Comparison of ENCODE assay signal across 9 cellular contexts in the genomic region with DNA sequence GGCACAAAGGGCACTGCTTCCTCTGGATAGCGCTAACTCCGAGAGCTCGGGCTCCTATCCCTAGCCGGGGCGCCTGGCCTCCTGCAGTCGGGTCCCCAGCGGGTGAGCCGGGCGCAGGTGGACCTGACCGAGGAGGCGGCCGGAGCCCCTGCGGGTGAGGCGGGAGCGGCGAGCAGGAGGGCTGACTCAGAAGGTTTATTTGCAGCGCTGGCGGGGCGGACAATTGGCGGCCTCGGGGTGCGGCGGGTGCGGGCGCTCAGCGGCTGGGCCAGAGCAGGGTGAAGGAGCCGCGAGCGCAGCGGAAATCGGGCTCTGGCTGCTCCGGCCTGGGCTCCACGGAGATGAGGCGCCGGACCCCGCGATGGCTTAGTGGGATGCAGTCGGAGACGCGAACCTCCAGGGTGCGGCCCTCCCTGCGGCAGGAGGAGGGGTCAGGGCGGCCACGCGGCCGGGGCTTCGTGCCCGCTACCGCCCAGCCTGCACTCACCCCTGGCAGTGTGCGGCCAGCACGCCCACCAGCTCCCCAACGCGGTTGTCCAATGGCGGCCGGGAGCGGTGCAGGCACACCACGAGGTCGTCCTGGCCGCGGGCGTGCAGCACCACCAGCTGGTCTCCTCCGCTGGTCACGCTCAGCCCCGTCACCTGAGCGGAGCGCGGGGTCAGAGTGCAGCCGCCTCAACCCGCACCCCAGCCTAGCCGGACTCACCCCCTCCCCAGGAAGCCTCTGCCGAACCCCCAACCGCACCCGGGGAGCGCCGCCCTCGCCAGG. TPM values are rescaled to one million over a fixed set of nuclear protein-coding genes. Genes with fewer than 3 reads are reported as not detected.
DNase-seq lines count a peak whose midpoint lies in the region; ATAC-seq, FAIRE-seq and TF ChIP-seq lines count a peak whose summit lies in the region.
"Had no signal": no experiment of that assay in that cellular context is flagged by ENCODE, and none has a peak within 500 bp of the region (broad histone marks: within the 10 kb centered on the region; RNA-seq: fewer than 3 reads in every experiment).

No MANE protein-coding gene starts in this region.

- no peak for TF ChIP-seq CTCF in WI38 (IDR thresholded peaks at IDR 0.05; ENCODE audit: low read depth, low read length)
- TF ChIP-seq CTCF in heart right ventricle (IDR thresholded peaks at IDR 0.05) = peak in 1 of 9 donors; percentile 24

- WGBS in heart right ventricle, 2 donors = 8 to 9% methylated on average over 73 to 76 of the region's 76 CpGs
- 9 to 29% (median 28%) methylated on average over 54 to 76 of the region's 76 CpGs for WGBS in small intestine, 3 donors

- H3K4me3 ChIP-seq in WI38 (ENCODE audit: low read depth, low read length) (peak overlapping the region; percentile 40), heart right ventricle (peak overlapping the region in 9 of 10 donors; percentile 32 to 58 (median 46)), small intestine (ENCODE audit: low read depth in 1 of 2, low read length in 2 of 2) (peak overlapping the region in 1 of 2 donors; percentile 24)

- H3K27me3 ChIP-seq in heart right ventricle (peaks cover 4 to 30% (median 12%) of the 10 kb centered on the region in 7 donors), small intestine (ENCODE audit: control insufficient read depth in 2 of 2, insufficient read depth in 2 of 2, low read length in 2 of 2) (no peaks in the 10 kb centered on the region)

- peaks cover 56% of the 10 kb centered on the region for H3K36me3 Mint-ChIP-seq in activated T-helper 2 cell treated with anti-CD3 and anti-CD28 coated beads, Interferon-gamma antibody, Interleukin-2, Interleukin-4, amounts not matched to agents 10 μg/mL and 5 μg/mL and 100 μg/mL, durations not matched to agents 14 hours and 24 hours and 36 hours (ENCODE audit: low read depth)

- H3K9me3 ChIP-seq in heart right ventricle (no peaks in the 10 kb centered on the region), small intestine (ENCODE audit: control insufficient read depth, low read depth) (no peaks in the 10 kb centered on the region)

- H3K27ac ChIP-seq in heart right ventricle = no peak overlapping the region
- H3K27ac ChIP-seq in small intestine (ENCODE audit: low read depth in 1 of 2, low read length in 1 of 2) = no peak overlapping the region

- H3K27ac Mint-ChIP-seq in activated T-helper 2 cell treated with anti-CD3 and anti-CD28 coated beads, Interferon-gamma antibody, Interleukin-2, Interleukin-4, amounts not matched to agents 10 μg/mL and 5 μg/mL and 100 μg/mL, durations not matched to agents 14 hours and 24 hours and 36 hours = no peak overlapping the region

- no peak for FAIRE-seq in small intestine (lab: Jason Lieb, UNC)

- H3K4me1 Mint-ChIP-seq in activated T-helper 2 cell treated with anti-CD3 and anti-CD28 coated beads, Interferon-gamma antibody, Interleukin-2, Interleukin-4, amounts not matched to agents 10 μg/mL and 5 μg/mL and 100 μg/mL, durations not matched to agents 14 hours and 24 hours and 36 hours (ENCODE audit: low read depth) = peaks cover 13% of the 10 kb centered on the region

- ATAC-seq in heart right ventricle = peak; percentile 38 to 76 (median 65)

- peaks cover 0 to 37% (median 0%) of the 10 kb centered on the region in 9 donors for H3K36me3 ChIP-seq in heart right ventricle
- H3K36me3 ChIP-seq in small intestine (ENCODE audit: control insufficient read depth in 2 of 2, insufficient read depth in 2 of 2, low read length in 2 of 2) = no peaks in the 10 kb centered on the region

- H3K9me3 Mint-ChIP-seq in activated T-helper 2 cell treated with anti-CD3 and anti-CD28 coated beads, Interferon-gamma antibody, Interleukin-2, Interleukin-4, amounts not matched to agents 10 μg/mL and 5 μg/mL and 100 μg/mL, durations not matched to agents 14 hours and 24 hours and 36 hours = no peaks in the 10 kb centered on the region

- H3K27me3 Mint-ChIP-seq in activated T-helper 2 cell treated with anti-CD3 and anti-CD28 coated beads, Interferon-gamma antibody, Interleukin-2, Interleukin-4, amounts not matched to agents 10 μg/mL and 5 μg/mL and 100 μg/mL, durations not matched to agents 14 hours and 24 hours and 36 hours (ENCODE audit: low read depth) = no peaks in the 10 kb centered on the region

- H3K4me1 ChIP-seq in heart right ventricle (peaks cover 8 to 18% (median 11%) of the 10 kb centered on the region in 9 donors), small intestine (ENCODE audit: control insufficient read depth in 2 of 2, insufficient read depth in 1 of 2, low read depth in 1 of 2, low read length in 1 of 2) (no peaks in the 10 kb centered on the region)

- DNase-seq in EL = peak; percentile 26
- no peak for DNase-seq in heart right ventricle
- peak; percentile 83 for DNase-seq in retina
- DNase-seq in DMS 273 (lab: John Stamatoyannopoulos, UW; ENCODE audit: unreplicated experiment) = no peak
- DNase-seq in NCI-H2196 treated with DMSO at 0.1 percent for 48 hours (lab: John Stamatoyannopoulos, UW; ENCODE audit: unreplicated experiment) = no peak
- no peak for DNase-seq in small intestine
- no peak for DNase-seq in activated T-helper 2 cell treated with anti-CD3 and anti-CD28 coated beads, Interferon-gamma antibody, Interleukin-2, Interleukin-4, amounts not matched to agents 10 μg/mL and 5 μg/mL and 100 μg/mL, durations not matched to agents 14 hours and 24 hours and 36 hours (ENCODE audit: low spot score)
- DNase-seq: effector CD8-positive, alpha-beta T cell had no signal

- intact Hi-C loops in heart right ventricle (cut with DNase I) = no loop called here
- intact Hi-C loops in activated T-helper 2 cell treated with anti-CD3 and anti-CD28 coated beads, Interferon-gamma antibody, Interleukin-2, Interleukin-4, amounts not matched to agents 10 μg/mL and 5 μg/mL and 100 μg/mL, durations not matched to agents 14 hours and 24 hours and 36 hours (cut with micrococcal nuclease) = no loop called here

- no peak overlapping the region for H3K4me3 Mint-ChIP-seq in activated T-helper 2 cell treated with anti-CD3 and anti-CD28 coated beads, Interferon-gamma antibody, Interleukin-2, Interleukin-4, amounts not matched to agents 10 μg/mL and 5 μg/mL and 100 μg/mL, durations not matched to agents 14 hours and 24 hours and 36 hours (ENCODE audit: low read depth)

RNA-seq across cellular contexts. Expression of a gene that starts 16.1 kb away (rescaled TPM):
- 10 to 100 TPM in 1 of 10 donors, 1 to 10 TPM in 3, under 1 TPM in 6; 0.30 to 11.0 (median 0.65) TPM for total RNA-seq in heart right ventricle
- polyA plus RNA-seq in heart right ventricle = 1 to 10 TPM in 1 of 2 donors, under 1 TPM in 1; 0.66 to 1.0 TPM
- 1 to 10 TPM; 1.3 to 4.1 (median 2.1) TPM for polyA plus RNA-seq in small intestine
- 442 and 450 TPM in 2 replicates for total RNA-seq in activated T-helper 2 cell treated with anti-CD3 and anti-CD28 coated beads, Interferon-gamma antibody, Interleukin-2, Interleukin-4, amounts not matched to agents 10 μg/mL and 5 μg/mL and 100 μg/mL, durations not matched to agents 14 hours and 24 hours and 36 hours

RNA-seq across cellular contexts. Expression of a gene that starts 37.3 kb away (rescaled TPM):
- total RNA-seq in heart right ventricle = 10 to 100 TPM; 21.5 to 37.7 (median 25.4) TPM
- polyA plus RNA-seq in heart right ventricle = 10 to 100 TPM; 45.1 to 71.1 TPM
- 10 to 100 TPM; 23.5 to 32.3 (median 25.9) TPM for polyA plus RNA-seq in small intestine
- 61.3 and 61.7 TPM in 2 replicates for total RNA-seq in activated T-helper 2 cell treated with anti-CD3 and anti-CD28 coated beads, Interferon-gamma antibody, Interleukin-2, Interleukin-4, amounts not matched to agents 10 μg/mL and 5 μg/mL and 100 μg/mL, durations not matched to agents 14 hours and 24 hours and 36 hours

Comparison
In these comparisons a context has a peak if more than half of its experiments do, and no peak if none do; other contexts are left out.
1. DNase-seq: peak in EL (single experiment) and retina (single experiment); none in heart right ventricle (0 of 2), DMS 273 (single experiment), NCI-H2196 treated with DMSO at 0.1 percent for 48 hours (single experiment), small intestine (single experiment) and activated T-helper 2 cell treated with anti-CD3 and anti-CD28 coated beads, Interferon-gamma antibody, Interleukin-2, Interleukin-4, amounts not matched to agents 10 μg/mL and 5 μg/mL and 100 μg/mL, durations not matched to agents 14 hours and 24 hours and 36 hours (single experiment).
2. RNA of a gene that starts 16.1 kb away (total RNA-seq): 442 to 450 TPM in activated T-helper 2 cell treated with anti-CD3 and anti-CD28 coated beads, Interferon-gamma antibody, Interleukin-2, Interleukin-4, amounts not matched to agents 10 μg/mL and 5 μg/mL and 100 μg/mL, durations not matched to agents 14 hours and 24 hours and 36 hours; 0.30 to 11.0 TPM in heart right ventricle; every median in the first group is over 10 times any median in the second.